In genomic region chr5:137703565-137703964, GRCh38 we compare ENCODE assay signal across 29 cellular contexts.
"Had no signal": no experiment of that assay in that cellular context is flagged by ENCODE, and none has a peak within 500 bp of the region (broad histone marks: within the 10 kb centered on the region; RNA-seq: fewer than 3 reads in every experiment).

No MANE protein-coding gene starts in this region.

- H3K36me3 Mint-ChIP-seq: stimulated activated effector memory CD8-positive, alpha-beta T cell treated with anti-CD3 and anti-CD28 coated beads, Interleukin-12 subunit alpha, Interleukin-12 subunit beta, amount 100 ng/mL, for 72 hours; type B pancreatic cell had no signal

- H3K4me1 ChIP-seq: stomach, testis, transverse colon, upper lobe of left lung, uterus had no signal

- H3K9me3 Mint-ChIP-seq: stimulated activated effector memory CD8-positive, alpha-beta T cell treated with anti-CD3 and anti-CD28 coated beads, Interleukin-12 subunit alpha, Interleukin-12 subunit beta, amount 100 ng/mL, for 72 hours; stimulated activated naive B cell treated with anti-CD40 and anti-IgM and Interleukin-4, amounts not matched to agents 10 μg/mL and 1 μg/mL and 100 μg/mL, for 72 hours; stimulated activated naive CD8-positive, alpha-beta T cell treated with anti-CD3 and anti-CD28 coated beads, Interleukin-15, amount 100 ng/mL, for 72 hours; stimulated activated naive CD8-positive, alpha-beta T cell treated with anti-CD3 and anti-CD28 coated beads, Interleukin-15, Interleukin-2, amounts not matched to agents 100 ng/mL and 50 ng/mL, for 24 hours; type B pancreatic cell had no signal

- DNase-seq: stimulated activated CD4-positive, alpha-beta T cell treated with anti-CD3 and anti-CD28 coated beads, Interleukin-2, amount 100 ng/mL, for 48 hours; stimulated activated CD4-positive, alpha-beta T cell treated with anti-CD3 and anti-CD28 coated beads, Interleukin-4, amount 100 ng/mL, for 1 hour; stimulated activated CD4-positive, alpha-beta T cell treated with anti-CD3 and anti-CD28 coated beads, Interleukin-4, amount 100 ng/mL, for 24 hours; stimulated activated CD4-positive, alpha-beta T cell treated with anti-CD3 and anti-CD28 coated beads, Interleukin-4, amount 100 ng/mL, for 4 hours; stimulated activated CD8-positive, alpha-beta memory T cell treated with anti-CD3 and anti-CD28 coated beads, Interleukin-4, amount 100 ng/mL, for 48 hours; stimulated activated naive B cell treated with anti-CD40 and anti-IgM and Interleukin-4, amounts not matched to agents 10 μg/mL and 1 μg/mL and 100 μg/mL, for 72 hours; stimulated activated naive CD4-positive, alpha-beta T cell; stimulated activated naive CD4-positive, alpha-beta T cell treated with Interleukin-2 at 50 U/mL for 16 hours; stimulated activated naive CD8-positive, alpha-beta T cell treated with anti-CD3 and anti-CD28 coated beads, Interleukin-15, amount 100 ng/mL, for 72 hours; stimulated activated naive CD8-positive, alpha-beta T cell treated with anti-CD3 and anti-CD28 coated beads, Interleukin-15, Interleukin-2, amounts not matched to agents 100 U/mL and 50 U/mL, for 24 hours; stomach; substantia nigra; testis; thyroid gland; tibial artery; transverse colon; trophoblast cell; upper lobe of left lung; upper lobe of right lung; uterus had no signal

- H3K27ac ChIP-seq: stomach, suprapubic skin, testis, thoracic aorta, thyroid gland, tibial artery, tibial nerve, transverse colon, upper lobe of left lung, upper lobe of right lung, uterus, vagina had no signal

- H3K9me3 ChIP-seq: stomach, suprapubic skin, testis, thoracic aorta, thyroid gland, tibial artery, tibial nerve, transverse colon, upper lobe of left lung, upper lobe of right lung, uterus, vagina had no signal

- H3K27ac Mint-ChIP-seq: stimulated activated effector memory CD8-positive, alpha-beta T cell treated with anti-CD3 and anti-CD28 coated beads, Interleukin-12 subunit alpha, Interleukin-12 subunit beta, amount 100 ng/mL, for 72 hours; stimulated activated memory B cell treated with anti-CD40 and anti-IgM and Interleukin-4, amounts not matched to agents 10 μg/mL and 1 μg/mL and 100 μg/mL, for 72 hours; stimulated activated naive B cell treated with anti-CD40 and anti-IgM and Interleukin-4, amounts not matched to agents 10 μg/mL and 1 μg/mL and 100 μg/mL, for 72 hours; stimulated activated naive CD8-positive, alpha-beta T cell treated with anti-CD3 and anti-CD28 coated beads, Interleukin-15, amount 100 ng/mL, for 72 hours; stimulated activated naive CD8-positive, alpha-beta T cell treated with anti-CD3 and anti-CD28 coated beads, Interleukin-15, Interleukin-2, amounts not matched to agents 100 ng/mL and 50 ng/mL, for 24 hours; type B pancreatic cell had no signal

- H3K27me3 Mint-ChIP-seq: stimulated activated memory B cell treated with anti-CD40 and anti-IgM and Interleukin-4, amounts not matched to agents 10 μg/mL and 1 μg/mL and 100 μg/mL, for 72 hours; stimulated activated naive B cell treated with anti-CD40 and anti-IgM and Interleukin-4, amounts not matched to agents 10 μg/mL and 1 μg/mL and 100 μg/mL, for 72 hours; stimulated activated naive CD8-positive, alpha-beta T cell treated with anti-CD3 and anti-CD28 coated beads, Interleukin-15, amount 100 ng/mL, for 72 hours; stimulated activated naive CD8-positive, alpha-beta T cell treated with anti-CD3 and anti-CD28 coated beads, Interleukin-15, Interleukin-2, amounts not matched to agents 100 ng/mL and 50 ng/mL, for 24 hours; type B pancreatic cell had no signal

- H3K36me3 ChIP-seq: stomach, suprapubic skin, thyroid gland, tibial artery, transverse colon, upper lobe of left lung, upper lobe of right lung, uterus, vagina had no signal

- H3K4me3 ChIP-seq: stomach, suprapubic skin, testis, thoracic aorta, thyroid gland, tibial artery, tibial nerve, transverse colon, upper lobe of left lung, upper lobe of right lung, uterus, vagina had no signal

- H3K4me3 Mint-ChIP-seq: stimulated activated effector memory CD8-positive, alpha-beta T cell treated with anti-CD3 and anti-CD28 coated beads, Interleukin-12 subunit alpha, Interleukin-12 subunit beta, amount 100 ng/mL, for 72 hours; stimulated activated memory B cell treated with anti-CD40 and anti-IgM and Interleukin-4, amounts not matched to agents 10 μg/mL and 1 μg/mL and 100 μg/mL, for 72 hours; stimulated activated naive B cell treated with anti-CD40 and anti-IgM and Interleukin-4, amounts not matched to agents 10 μg/mL and 1 μg/mL and 100 μg/mL, for 72 hours; stimulated activated naive CD8-positive, alpha-beta T cell treated with anti-CD3 and anti-CD28 coated beads, Interleukin-15, amount 100 ng/mL, for 72 hours; stimulated activated naive CD8-positive, alpha-beta T cell treated with anti-CD3 and anti-CD28 coated beads, Interleukin-15, Interleukin-2, amounts not matched to agents 100 ng/mL and 50 ng/mL, for 24 hours; type B pancreatic cell had no signal

- H3K27me3 ChIP-seq: stomach, suprapubic skin, testis, thyroid gland, tibial artery, tibial nerve, transverse colon, upper lobe of left lung, upper lobe of right lung, uterus, vagina had no signal

- FAIRE-seq: urothelium cell line had no signal

- H3K4me1 Mint-ChIP-seq: stimulated activated effector memory CD8-positive, alpha-beta T cell treated with anti-CD3 and anti-CD28 coated beads, Interleukin-12 subunit alpha, Interleukin-12 subunit beta, amount 100 ng/mL, for 72 hours; stimulated activated memory B cell treated with anti-CD40 and anti-IgM and Interleukin-4, amounts not matched to agents 10 μg/mL and 1 μg/mL and 100 μg/mL, for 72 hours; stimulated activated naive B cell treated with anti-CD40 and anti-IgM and Interleukin-4, amounts not matched to agents 10 μg/mL and 1 μg/mL and 100 μg/mL, for 72 hours; stimulated activated naive CD8-positive, alpha-beta T cell treated with anti-CD3 and anti-CD28 coated beads, Interleukin-15, amount 100 ng/mL, for 72 hours had no signal
